ENCODE assay signal across 31 cellular contexts in the genomic region with DNA sequence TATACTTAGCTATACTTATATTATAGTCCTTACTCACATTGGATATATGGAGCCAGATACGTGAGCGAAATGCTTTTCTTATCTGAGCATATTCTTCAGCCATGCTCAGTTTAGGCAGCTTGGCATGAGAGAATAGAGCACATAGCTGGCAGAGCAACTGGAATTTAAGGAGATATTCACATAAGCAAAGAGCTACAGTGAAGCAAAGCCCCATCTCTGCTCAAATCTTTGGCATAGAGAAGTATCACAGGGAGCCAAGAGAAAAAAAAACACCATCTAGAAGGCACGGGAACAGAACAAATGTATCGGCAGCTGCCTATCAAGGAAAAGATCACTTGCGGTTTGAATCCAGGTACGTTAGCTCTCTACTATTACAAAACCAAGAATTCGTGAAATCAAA.
"Had no signal": no experiment of that assay in that cellular context is flagged by ENCODE, and none has a peak within 500 bp of the region (broad histone marks: within the 10 kb centered on the region; RNA-seq: fewer than 3 reads in every experiment).

No MANE protein-coding gene starts in this region.

- H3K27me3 Mint-ChIP-seq: activated B cell treated with CpG ODN at 0.5 μM for 24 hours; activated CD8-positive, alpha-beta memory T cell treated with anti-CD3 and anti-CD28 coated beads, Interleukin-2, amount 10 ng/mL, durations not matched to agents 7 days and 5 days; activated naive CD4-positive, alpha-beta T cell treated with anti-CD3 and anti-CD28 coated beads, Interleukin-2, amount 10 ng/mL, durations not matched to agents 7 days and 5 days; activated naive CD8-positive, alpha-beta T cell treated with anti-CD3 and anti-CD28 coated beads, Interleukin-2, amount 10 ng/mL, durations not matched to agents 7 days and 5 days; activated T-cell treated with anti-CD3 and anti-CD28 coated beads, Interleukin-2, amount 50 U/mL, for 24 hours; brain; effector memory CD8-positive, alpha-beta T cell; T-helper 17 cell had no signal

- H3K27me3 ChIP-seq: ascending aorta, breast epithelium, cardiac muscle cell had no signal

- H3K27ac Mint-ChIP-seq: activated B cell treated with CpG ODN at 0.5 μM for 24 hours; activated CD8-positive, alpha-beta memory T cell treated with anti-CD3 and anti-CD28 coated beads, Interleukin-2, amount 10 ng/mL, durations not matched to agents 7 days and 5 days; activated CD8-positive, alpha-beta T cell treated with anti-CD3 and anti-CD28 coated beads, Interleukin-2, amount 10 ng/mL, durations not matched to agents 7 days and 5 days; activated naive CD4-positive, alpha-beta T cell treated with anti-CD3 and anti-CD28 coated beads, Interleukin-2, amount 10 ng/mL, durations not matched to agents 7 days and 5 days; activated naive CD4-positive, alpha-beta T cell treated with anti-CD3 and anti-CD28 coated beads, Interleukin-2, amount 50 U/mL, for 72 hours; activated naive CD8-positive, alpha-beta T cell treated with anti-CD3 and anti-CD28 coated beads, Interleukin-2, amount 10 ng/mL, durations not matched to agents 7 days and 5 days; activated T-cell treated with anti-CD3 and anti-CD28 coated beads, Interleukin-2, amount 50 U/mL, for 24 hours; activated T-cell treated with anti-CD3 and anti-CD28 coated beads, Interleukin-2, amount 50 U/mL, for 72 hours; brain; effector memory CD8-positive, alpha-beta T cell; T-helper 17 cell; T-helper 2 cell treated with Interferon-gamma antibody and Interleukin-4, amounts not matched to agents 5 μg/mL and 100 μg/mL, for 36 hours had no signal

- H3K4me3 ChIP-seq: ascending aorta, breast epithelium, cardiac muscle cell had no signal

- H3K9me3 ChIP-seq: ascending aorta, breast epithelium had no signal

- H3K27ac ChIP-seq: ascending aorta, breast epithelium, cardiac muscle cell, WERI-Rb-1 had no signal

- H3K4me3 Mint-ChIP-seq: activated B cell treated with CpG ODN at 0.5 μM for 24 hours; activated CD8-positive, alpha-beta memory T cell treated with anti-CD3 and anti-CD28 coated beads, Interleukin-2, amount 10 ng/mL, durations not matched to agents 7 days and 5 days; activated CD8-positive, alpha-beta T cell treated with anti-CD3 and anti-CD28 coated beads, Interleukin-2, amount 10 ng/mL, durations not matched to agents 7 days and 5 days; activated naive CD4-positive, alpha-beta T cell treated with anti-CD3 and anti-CD28 coated beads, Interleukin-2, amount 10 ng/mL, durations not matched to agents 7 days and 5 days; activated naive CD8-positive, alpha-beta T cell treated with anti-CD3 and anti-CD28 coated beads, Interleukin-2, amount 10 ng/mL, durations not matched to agents 7 days and 5 days; activated T-cell treated with anti-CD3 and anti-CD28 coated beads, Interleukin-2, amount 50 U/mL, for 24 hours; activated T-cell treated with anti-CD3 and anti-CD28 coated beads, Interleukin-2, amount 50 U/mL, for 72 hours; brain; effector memory CD8-positive, alpha-beta T cell; T-helper 17 cell; T-helper 2 cell treated with Interferon-gamma antibody and Interleukin-4, amounts not matched to agents 5 μg/mL and 100 μg/mL, for 36 hours had no signal

- ATAC-seq: activated CD4-positive, CD25-positive, alpha-beta regulatory T cell treated with anti-CD3 and anti-CD28 coated beads, Interleukin-2, amount 50 U/mL, for 24 hours; activated CD8-positive, alpha-beta memory T cell treated with anti-CD3 and anti-CD28 coated beads, Interleukin-2, amount 10 ng/mL, durations not matched to agents 7 days and 5 days; activated CD8-positive, alpha-beta T cell treated with anti-CD3 and anti-CD28 coated beads, Interleukin-2, amount 10 ng/mL, durations not matched to agents 7 days and 5 days; activated naive CD4-positive, alpha-beta T cell treated with anti-CD3 and anti-CD28 coated beads, Interleukin-2, amount 50 U/mL, for 72 hours; activated T-cell treated with anti-CD3 and anti-CD28 coated beads, Interleukin-2, amount 50 U/mL, for 72 hours; effector memory CD8-positive, alpha-beta T cell; T-helper 17 cell had no signal

- H3K36me3 ChIP-seq: ascending aorta, breast epithelium, cardiac muscle cell, WERI-Rb-1 had no signal

- H3K9me3 Mint-ChIP-seq: brain had no signal

- H3K36me3 Mint-ChIP-seq: activated CD8-positive, alpha-beta memory T cell treated with anti-CD3 and anti-CD28 coated beads, Interleukin-2, amount 10 ng/mL, durations not matched to agents 7 days and 5 days; activated naive CD4-positive, alpha-beta T cell treated with anti-CD3 and anti-CD28 coated beads, Interleukin-2, amount 10 ng/mL, durations not matched to agents 7 days and 5 days; activated naive CD8-positive, alpha-beta T cell treated with anti-CD3 and anti-CD28 coated beads, Interleukin-2, amount 10 ng/mL, durations not matched to agents 7 days and 5 days; brain had no signal

- DNase-seq: activated B cell treated with CpG ODN at 0.5 μM for 24 hours; activated CD4-positive, alpha-beta T cell treated with anti-CD3 and anti-CD28 coated beads for 48 hours; activated CD4-positive, alpha-beta T cell treated with anti-CD3 and anti-CD28 coated beads, Interleukin-2, amount 50 U/mL, for 1 hour; activated CD4-positive, alpha-beta T cell treated with anti-CD3 and anti-CD28 coated beads, Interleukin-2, amount 50 U/mL, for 48 hours; activated CD8-positive, alpha-beta memory T cell treated with anti-CD3 and anti-CD28 coated beads, Interleukin-2, amount 10 ng/mL, durations not matched to agents 7 days and 5 days; activated CD8-positive, alpha-beta memory T cell treated with anti-CD3 and anti-CD28 coated beads, Interleukin-2, amount 50 U/mL, for 4 hours; activated CD8-positive, alpha-beta T cell treated with anti-CD3 and anti-CD28 coated beads, Interleukin-2, amount 10 ng/mL, durations not matched to agents 7 days and 5 days; activated gamma-delta T cell; activated naive CD4-positive, alpha-beta T cell; activated naive CD4-positive, alpha-beta T cell treated with anti-CD3 and anti-CD28 coated beads, Interleukin-2, amount 10 ng/mL, durations not matched to agents 7 days and 5 days; activated naive CD8-positive, alpha-beta T cell treated with anti-CD3 and anti-CD28 coated beads, Interleukin-2, amount 10 ng/mL, durations not matched to agents 7 days and 5 days; activated T-cell treated with anti-CD3 and anti-CD28 coated beads, Interleukin-2, amount 50 U/mL, for 24 hours; activated T-cell treated with anti-CD3 and anti-CD28 coated beads, Interleukin-2, amount 50 U/mL, for 72 hours; central memory CD4-positive, alpha-beta T cell; cortex of kidney; dermis blood vessel endothelial cell; effector CD4-positive, alpha-beta T cell; effector memory CD8-positive, alpha-beta T cell; foreskin fibroblast; head of caudate nucleus; T-helper 1 cell; T-helper 17 cell; T1000; WERI-Rb-1 had no signal

- H3K4me1 Mint-ChIP-seq: activated B cell treated with CpG ODN at 0.5 μM for 24 hours; activated CD8-positive, alpha-beta memory T cell treated with anti-CD3 and anti-CD28 coated beads, Interleukin-2, amount 10 ng/mL, durations not matched to agents 7 days and 5 days; activated naive CD4-positive, alpha-beta T cell treated with anti-CD3 and anti-CD28 coated beads, Interleukin-2, amount 10 ng/mL, durations not matched to agents 7 days and 5 days; activated naive CD8-positive, alpha-beta T cell treated with anti-CD3 and anti-CD28 coated beads, Interleukin-2, amount 10 ng/mL, durations not matched to agents 7 days and 5 days; brain; T-helper 17 cell had no signal

- H3K4me1 ChIP-seq: ascending aorta, breast epithelium had no signal
